In the genomic region with DNA sequence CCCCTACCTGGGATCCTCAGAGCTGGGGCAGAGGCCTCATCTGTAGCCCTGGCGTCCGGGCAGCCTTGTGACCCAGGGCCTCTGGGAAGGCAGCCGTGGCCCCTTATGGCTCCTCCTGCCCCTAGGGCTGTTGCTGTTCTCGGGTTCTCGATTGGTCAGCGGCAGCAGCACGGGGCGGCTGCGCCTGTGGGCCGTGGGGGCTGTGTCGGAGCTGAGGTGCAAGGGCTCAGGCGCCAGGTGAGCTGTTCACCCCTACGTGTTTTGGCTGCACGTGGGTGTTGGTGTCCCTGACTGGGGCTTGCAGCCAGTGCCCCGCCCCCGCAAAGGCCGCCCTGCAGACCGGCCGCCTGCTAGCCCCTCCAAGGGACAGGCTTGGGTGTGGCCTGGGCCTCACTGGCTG, we compare ENCODE assay signal across 2 cellular contexts.
A peak's percentile ranks its signal among the peaks of the same experiment; 100 is the strongest.
TF ChIP-seq lines count a peak whose summit lies in the region.

No MANE protein-coding gene starts in this region.

TF ChIP-seq in HEK293, 187 proteins besides CTCF, POLR2A, EP300 and RAD21:
- TF ChIP-seq KLF9 (tag by site-specific recombination; IDR thresholded peaks at IDR 0.05; ENCODE audit: low read depth) = no peak
- 0 out of 2 replicates have a peak, but pooled peaks have one; percentile 15 for TF ChIP-seq ZFHX2 (tag by site-specific recombination; conservative IDR thresholded peaks at IDR 0.05)
- TF ChIP-seq EGR2 (tag by site-specific recombination; IDR thresholded peaks at IDR 0.05; ENCODE audit: low read depth) = peak; percentile 22; the same call in 1 of the 2 replicates

TF ChIP-seq in K562, 482 proteins besides CTCF, POLR2A, EP300 and RAD21:
- TF ChIP-seq EGR1 (conservative IDR thresholded peaks at IDR 0.05) (0 out of 2 replicates have a peak, but pooled peaks have one; percentile 35), SMAD3 (CRISPR knock-in tag; conservative IDR thresholded peaks at IDR 0.05) (no peak)
